ENCODE assay signal across 17 cellular contexts in the genomic region with DNA sequence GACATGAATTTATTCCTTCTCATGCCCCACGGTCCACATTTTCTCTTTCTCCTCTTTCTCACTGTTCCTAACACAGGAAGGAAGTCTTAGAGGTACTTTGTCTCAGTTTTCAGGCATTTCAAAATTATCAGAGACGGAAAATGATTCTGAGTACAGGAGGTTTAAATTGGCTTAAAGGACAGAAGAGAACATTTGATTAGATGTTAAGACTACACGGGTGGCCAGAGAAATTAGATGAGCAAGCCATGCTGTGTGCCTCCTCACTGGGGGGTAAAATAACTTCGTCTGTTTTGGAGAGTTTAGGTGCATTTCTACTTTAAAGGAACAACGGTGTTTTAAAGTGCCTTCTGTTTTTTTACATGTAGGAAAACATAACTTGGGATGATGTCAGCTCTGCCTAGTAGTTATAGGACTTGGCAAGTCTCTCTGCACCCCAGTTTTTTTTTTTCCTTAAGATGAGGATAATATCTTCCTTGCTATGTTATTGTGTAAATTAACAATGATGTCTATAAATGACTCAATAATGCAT.
DNase-seq lines count a peak whose midpoint lies in the region; ATAC-seq, FAIRE-seq and TF ChIP-seq lines count a peak whose summit lies in the region.
"Had no signal": no experiment of that assay in that cellular context is flagged by ENCODE, and none has a peak within 500 bp of the region (broad histone marks: within the 10 kb centered on the region; RNA-seq: fewer than 3 reads in every experiment).

No MANE protein-coding gene starts in this region.

- H3K4me3 ChIP-seq in SJSA1 (no peak overlapping the region), choroid plexus epithelial cell (ENCODE audit: low read depth, low read length) (no peak overlapping the region)

- H3K27me3 Mint-ChIP-seq in activated T-cell treated with anti-CD3 and anti-CD28 coated beads, Interleukin-2, amount 50 U/mL, for 4 hours (ENCODE audit: low read depth), result no peaks in the 10 kb centered on the region
- H3K27me3 Mint-ChIP-seq: CD8-positive, alpha-beta memory T cell had no signal

- peak; percentile 24 for FAIRE-seq in islet of Langerhans (lab: Jason Lieb, UNC)
- FAIRE-seq: GM12892, GM18507, HepG2 had no signal

- H3K4me3 Mint-ChIP-seq in activated T-cell treated with anti-CD3 and anti-CD28 coated beads, Interleukin-2, amount 50 U/mL, for 4 hours, result no peak overlapping the region
- H3K4me3 Mint-ChIP-seq: CD8-positive, alpha-beta memory T cell had no signal

- in situ Hi-C loops in ACHN (cut with HindIII; ENCODE audit: low pct_ligation_motif_present, low pct_unique_long_range_greater_than_20kb, low sequenced_read_pairs), result no loop called here

- no peak for TF ChIP-seq CTCF in choroid plexus epithelial cell (conservative IDR thresholded peaks at IDR 0.05; ENCODE audit: low read depth, low read length)

- no peaks in the 10 kb centered on the region for H3K9me3 Mint-ChIP-seq in activated T-cell treated with anti-CD3 and anti-CD28 coated beads, Interleukin-2, amount 50 U/mL, for 4 hours
- H3K9me3 Mint-ChIP-seq: CD8-positive, alpha-beta memory T cell had no signal

- no peaks in the 10 kb centered on the region for H3K9me3 ChIP-seq in SJSA1 (replicated peaks)

- ATAC-seq in activated T-cell treated with anti-CD3 and anti-CD28 coated beads, Interleukin-2, amount 50 U/mL, for 4 hours, result no peak
- no peak for ATAC-seq in HG02678 (IDR thresholded peaks at IDR 0.05; ENCODE audit: unreplicated experiment)
- ATAC-seq: HepG2 had no signal

- DNase-seq in SJSA1 (ENCODE audit: low read depth in 1 of 2, low spot score in 2 of 2) (peak in 1 of 2 experiments; percentile 76), choroid plexus epithelial cell (ENCODE audit: low read depth) (peak; percentile 53), ACHN (no peak), NCI-H2171 treated with DMSO at 0.1 percent for 48 hours (lab: John Stamatoyannopoulos, UW) (no peak)
- DNase-seq in activated T-cell treated with anti-CD3 and anti-CD28 coated beads, Interleukin-2, amount 50 U/mL, for 4 hours, result no peak
- DNase-seq: C1 segment of cervical spinal cord; CD8-positive, alpha-beta memory T cell; DMS53; GOT3; MV-4-11; NCI-H1694 treated with DMSO at 0.1 percent for 48 hours; NCI-H510A had no signal

- peaks cover 14% of the 10 kb centered on the region for H3K36me3 Mint-ChIP-seq in activated T-cell treated with anti-CD3 and anti-CD28 coated beads, Interleukin-2, amount 50 U/mL, for 4 hours (ENCODE audit: insufficient read depth)

- H3K4me1 ChIP-seq in SJSA1 (replicated peaks), result peaks cover 71% of the 10 kb centered on the region

- H3K27ac ChIP-seq in SJSA1, result peak overlapping the region; percentile 65

- no peaks in the 10 kb centered on the region for H3K27me3 ChIP-seq in SJSA1 (replicated peaks)

- H3K4me1 Mint-ChIP-seq in activated T-cell treated with anti-CD3 and anti-CD28 coated beads, Interleukin-2, amount 50 U/mL, for 4 hours (ENCODE audit: low read depth), result peaks cover 3% of the 10 kb centered on the region

- H3K36me3 ChIP-seq in SJSA1, result peaks cover 4% of the 10 kb centered on the region; the same call in 1 of the 2 replicates
